16 cellular contexts compared by ENCODE assay signal in the genomic region with DNA sequence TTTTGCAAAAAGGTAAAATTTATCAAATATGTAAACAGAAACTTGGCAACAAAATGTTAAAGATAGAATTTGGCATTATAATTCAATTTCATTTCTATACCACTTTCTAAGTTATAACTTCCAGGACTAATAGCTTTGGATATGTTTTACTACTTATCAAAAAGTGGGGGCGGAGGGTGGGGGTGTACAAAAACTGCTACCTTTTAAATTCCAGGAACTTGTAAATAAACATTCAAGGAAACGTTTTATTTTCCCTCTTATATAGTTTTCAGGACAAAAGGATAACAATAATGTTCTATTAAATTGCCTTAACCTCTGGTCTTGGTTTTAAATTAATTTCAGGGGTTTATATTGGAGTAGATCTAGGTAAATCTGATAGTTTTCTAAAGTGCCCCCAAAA.
DNase-seq lines count a peak whose midpoint lies in the region; ATAC-seq, FAIRE-seq and TF ChIP-seq lines count a peak whose summit lies in the region.
"Had no signal": no experiment of that assay in that cellular context is flagged by ENCODE, and none has a peak within 500 bp of the region (broad histone marks: within the 10 kb centered on the region; RNA-seq: fewer than 3 reads in every experiment).

No MANE protein-coding gene starts in this region.

- H3K4me1 ChIP-seq in lower lobe of right lung (peaks cover 44% of the 10 kb centered on the region), subcutaneous abdominal adipose tissue (ENCODE audit: control insufficient read depth in 5 of 5, insufficient read depth in 5 of 5, low read length in 5 of 5) (peaks cover 5 to 59% (median 46%) of the 10 kb centered on the region in 5 donors), kidney (ENCODE audit: control insufficient read depth in 1 of 2, insufficient read depth in 1 of 2, low read depth in 1 of 2, low read length in 2 of 2) (peaks cover 4 to 11% of the 10 kb centered on the region in 2 donors)

- FAIRE-seq in kidney (lab: Jason Lieb, UNC): no peak
- FAIRE-seq: GM18507 had no signal

- DNase-seq in HFFc6 (no peak), coronary artery (ENCODE audit: low spot score) (no peak), lower lobe of right lung (no peak), CD1c-positive myeloid dendritic cell (ENCODE audit: extremely low spot score) (no peak), OCI-M1 (lab: John Stamatoyannopoulos, UW) (no peak), kidney (no peak)
- DNase-seq: activated naive CD4-positive, alpha-beta T cell treated with Interleukin-2 at 50 U/mL for 16 hours; effector CD4-positive, alpha-beta T cell; islet precursor cell; MM.1S; mucosa of descending colon; NCI-H2081 had no signal

- ATAC-seq in lower lobe of right lung: no peak
- ATAC-seq in activated T-helper 17 cell treated with anti-CD3 and anti-CD28 coated beads, Interleukin-2, amount 50 U/mL, for 72 hours (replicated peaks): no peak
- ATAC-seq: activated CD4-positive, CD25-positive, alpha-beta regulatory T cell treated with anti-CD3 and anti-CD28 coated beads, Interleukin-2, amount 50 U/mL, for 24 hours; mucosa of descending colon had no signal

- intact Hi-C loops in lower lobe of right lung (cut with DNase I) (no loop called here), kidney (cut with DNase I) (no loop called here)

- H3K4me1 Mint-ChIP-seq in HFFc6 (ENCODE audit: low read depth): no peaks in the 10 kb centered on the region
- no peaks in the 10 kb centered on the region for H3K4me1 Mint-ChIP-seq in activated T-helper 17 cell treated with anti-CD3 and anti-CD28 coated beads, Interleukin-2, amount 50 U/mL, for 72 hours

- H3K27me3 Mint-ChIP-seq in HFFc6 (ENCODE audit: insufficient read depth): no peaks in the 10 kb centered on the region
- H3K27me3 Mint-ChIP-seq in activated T-helper 17 cell treated with anti-CD3 and anti-CD28 coated beads, Interleukin-2, amount 50 U/mL, for 72 hours: no peaks in the 10 kb centered on the region

- peak overlapping the region; percentile 68; the same call in 1 of the 2 replicates for H3K27ac Mint-ChIP-seq in HFFc6
- H3K27ac Mint-ChIP-seq in activated T-helper 17 cell treated with anti-CD3 and anti-CD28 coated beads, Interleukin-2, amount 50 U/mL, for 72 hours: no peak overlapping the region

- peak overlapping the region; percentile 13 to 88 (median 56) for H3K9ac ChIP-seq in subcutaneous abdominal adipose tissue (ENCODE audit: low read length in 5 of 5)
- H3K9ac ChIP-seq in kidney (ENCODE audit: low read length in 2 of 2): peak overlapping the region in 1 of 2 donors; percentile 49

- no peaks in the 10 kb centered on the region for H3K27me3 ChIP-seq in lower lobe of right lung (ENCODE audit: low read depth)
- H3K27me3 ChIP-seq in subcutaneous abdominal adipose tissue (ENCODE audit: control insufficient read depth in 5 of 5, insufficient read depth in 4 of 5, low read length in 5 of 5): no peaks in the 10 kb centered on the region

- H3K36me3 Mint-ChIP-seq in HFFc6 (ENCODE audit: low read depth): peaks cover 20% of the 10 kb centered on the region
- no peaks in the 10 kb centered on the region for H3K36me3 Mint-ChIP-seq in activated T-helper 17 cell treated with anti-CD3 and anti-CD28 coated beads, Interleukin-2, amount 50 U/mL, for 72 hours (ENCODE audit: low read depth)

- H3K4me3 ChIP-seq in coronary artery: peak overlapping the region; percentile 70
- H3K4me3 ChIP-seq in lower lobe of right lung: peak overlapping the region; percentile 65
- H3K4me3 ChIP-seq in subcutaneous abdominal adipose tissue (ENCODE audit: low read depth in 1 of 5, low read length in 5 of 5): peak overlapping the region; percentile 27 to 91 (median 79)
- peak overlapping the region in 1 of 2 donors; percentile 85 for H3K4me3 ChIP-seq in kidney (ENCODE audit: low read length in 2 of 2)
- H3K4me3 ChIP-seq: mucosa of descending colon had no signal

- peaks cover 29% of the 10 kb centered on the region for H3K36me3 ChIP-seq in lower lobe of right lung
- peaks cover 16 to 23% (median 19%) of the 10 kb centered on the region in 5 donors for H3K36me3 ChIP-seq in subcutaneous abdominal adipose tissue (ENCODE audit: control insufficient read depth in 5 of 5, insufficient read depth in 5 of 5, low read length in 5 of 5)
- H3K36me3 ChIP-seq in kidney (ENCODE audit: control insufficient read depth in 1 of 2, insufficient read depth in 2 of 2, low read length in 2 of 2): peaks cover 0 to 3% of the 10 kb centered on the region in 2 donors

- TF ChIP-seq CTCF in HFFc6 (IDR thresholded peaks at IDR 0.05): no peak
- TF ChIP-seq CTCF in coronary artery (IDR thresholded peaks at IDR 0.05): no peak
- TF ChIP-seq CTCF in lower lobe of right lung (IDR thresholded peaks at IDR 0.05): no peak
- TF ChIP-seq CTCF in kidney (IDR thresholded peaks at IDR 0.05; ENCODE audit: borderline replicate concordance, extremely low read depth, insufficient read depth): no peak

- H3K4me3 Mint-ChIP-seq in HFFc6: no peak overlapping the region; the same call in 1 of the 2 replicates
- no peak overlapping the region for H3K4me3 Mint-ChIP-seq in activated T-helper 17 cell treated with anti-CD3 and anti-CD28 coated beads, Interleukin-2, amount 50 U/mL, for 72 hours

- no peaks in the 10 kb centered on the region for H3K9me3 ChIP-seq in lower lobe of right lung
- H3K9me3 ChIP-seq in subcutaneous abdominal adipose tissue (ENCODE audit: control insufficient read depth in 5 of 5, low read length in 5 of 5): no peaks in the 10 kb centered on the region
- H3K9me3 ChIP-seq in kidney (ENCODE audit: control insufficient read depth in 1 of 2, low read length in 2 of 2): no peaks in the 10 kb centered on the region
- H3K9me3 ChIP-seq: mucosa of descending colon had no signal

- H3K9me3 Mint-ChIP-seq in HFFc6: no peaks in the 10 kb centered on the region
- H3K9me3 Mint-ChIP-seq in activated T-helper 17 cell treated with anti-CD3 and anti-CD28 coated beads, Interleukin-2, amount 50 U/mL, for 72 hours: no peaks in the 10 kb centered on the region

- H3K27ac ChIP-seq in coronary artery: peak overlapping the region; percentile 89 to 90
- H3K27ac ChIP-seq in lower lobe of right lung: peak overlapping the region; percentile 92
- peak overlapping the region; percentile 94 for H3K27ac ChIP-seq in subcutaneous abdominal adipose tissue (ENCODE audit: low read depth, low read length)
- peak overlapping the region in 1 of 2 donors; percentile 8 for H3K27ac ChIP-seq in kidney (ENCODE audit: low read depth in 2 of 2, low read length in 2 of 2)
